Comparison of ENCODE assay signal across 1 cellular context in genomic region chr19:29329460-29330134, GRCh38.
TF ChIP-seq lines count a peak whose summit lies in the region.

No MANE protein-coding gene starts in this region.

TF ChIP-seq in GM23338, 12 proteins besides CTCF, POLR2A, EP300 and RAD21 (continued from another document):
- TF ChIP-seq ZNF462 (CRISPR knock-in tag; IDR thresholded peaks at IDR 0.05), result peak; percentile 58; the same call in 1 of the 2 replicates
- peak; percentile 83 for TF ChIP-seq REST (IDR thresholded peaks at IDR 0.05; ENCODE audit: unreplicated experiment)
- TF ChIP-seq ZNF331 (CRISPR knock-in tag; IDR thresholded peaks at IDR 0.05; ENCODE audit: low read depth), result peak; percentile 28; the same call in 1 of the 2 replicates
- peak; percentile 97 for TF ChIP-seq ZNF114 (CRISPR knock-in tag; IDR thresholded peaks at IDR 0.05)
